In genomic region chr7:106386958-106387357, GRCh38 we compare ENCODE assay signal across 1 cellular context.
TF ChIP-seq lines count a peak whose summit lies in the region.

No MANE protein-coding gene starts in this region.

TF ChIP-seq in IMR-90, 13 proteins besides CTCF, POLR2A, EP300 and RAD21:
- TF ChIP-seq BHLHE40 (IDR thresholded peaks at IDR 0.05; ENCODE audit: low read depth, low read length) (no peak), MAZ (IDR thresholded peaks at IDR 0.05; ENCODE audit: borderline replicate concordance, low read depth, low read length) (no peak)
